ENCODE assay signal across 9 cellular contexts in the genomic region with DNA sequence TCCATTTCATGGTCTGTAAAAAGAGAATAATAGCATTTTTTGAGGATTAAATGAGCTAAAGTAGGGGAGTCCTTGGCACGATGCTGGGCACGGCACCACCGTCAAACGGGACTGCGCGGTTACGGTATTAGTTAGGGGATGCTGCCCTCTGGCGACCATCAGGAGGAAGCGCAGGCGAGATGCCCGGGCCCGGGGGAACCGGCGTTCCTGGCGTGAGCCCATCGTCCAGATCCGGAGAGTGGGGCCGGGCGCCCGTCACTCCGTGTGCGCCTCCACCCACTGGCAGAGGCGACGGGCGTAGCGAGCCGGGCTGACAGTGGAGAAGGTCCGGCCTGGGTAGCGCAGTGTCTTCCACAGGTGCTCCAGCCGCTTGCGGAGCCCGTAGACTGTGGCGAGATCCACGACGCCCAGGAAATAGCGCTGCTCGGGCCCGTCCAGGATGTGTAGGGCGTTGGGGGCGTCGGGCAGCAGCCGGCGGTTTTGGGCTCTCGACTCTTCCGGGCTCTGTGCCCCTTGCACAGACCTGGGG. TPM values are rescaled to one million over a fixed set of nuclear protein-coding genes. Genes with fewer than 3 reads are reported as not detected.
DNase-seq lines count a peak whose midpoint lies in the region; ATAC-seq, FAIRE-seq and TF ChIP-seq lines count a peak whose summit lies in the region.
"Had no signal": no experiment of that assay in that cellular context is flagged by ENCODE, and none has a peak within 500 bp of the region (broad histone marks: within the 10 kb centered on the region; RNA-seq: fewer than 3 reads in every experiment).

No MANE protein-coding gene starts in this region.

- no peaks in the 10 kb centered on the region for H3K36me3 Mint-ChIP-seq in activated T-helper 17 cell treated with anti-CD3 and anti-CD28 coated beads, Interleukin-2, amount 50 U/mL, for 72 hours (ENCODE audit: low read depth)

- H3K79me2 ChIP-seq in OCI-LY3 (ENCODE audit: low read length): peaks cover 17% of the 10 kb centered on the region
- H3K79me2 ChIP-seq in parathyroid adenoma: no peaks in the 10 kb centered on the region

- H3K9me3 Mint-ChIP-seq in activated T-helper 17 cell treated with anti-CD3 and anti-CD28 coated beads, Interleukin-2, amount 50 U/mL, for 72 hours: no peaks in the 10 kb centered on the region

- H3K9ac ChIP-seq in OCI-LY3 (ENCODE audit: low read length): peak overlapping the region; percentile 49
- H3K9ac ChIP-seq in parathyroid adenoma: no peak overlapping the region

- ATAC-seq in activated T-helper 17 cell treated with anti-CD3 and anti-CD28 coated beads, Interleukin-2, amount 50 U/mL, for 72 hours (replicated peaks): peak; percentile 37
- ATAC-seq in upper lobe of right lung (peak; percentile 59), GM18502 (IDR thresholded peaks at IDR 0.05; ENCODE audit: poor library complexity, unreplicated experiment) (no peak)

- H3K4me3 ChIP-seq in OCI-LY3 (ENCODE audit: low read length) (peak overlapping the region; percentile 72), fibroblast of the aortic adventitia (ENCODE audit: low read depth, low read length) (peak overlapping the region; percentile 55), parathyroid adenoma (ENCODE audit: low read depth, low read length) (no peak overlapping the region), upper lobe of right lung (peak overlapping the region; percentile 30)

- DNase-seq in AG08395 (ENCODE audit: low spot score) (peak; percentile 81), GM19239 (ENCODE audit: insufficient read length, low spot score) (peak; percentile 85), fibroblast of the aortic adventitia (ENCODE audit: low read depth) (peak; percentile 66), upper lobe of right lung (peak; percentile 86)

- peaks cover 12% of the 10 kb centered on the region for H3K27me3 ChIP-seq in OCI-LY3 (ENCODE audit: low read depth, low read length)
- no peaks in the 10 kb centered on the region for H3K27me3 ChIP-seq in parathyroid adenoma (ENCODE audit: control insufficient read depth, insufficient read depth, low read length)
- peaks cover 2% of the 10 kb centered on the region for H3K27me3 ChIP-seq in upper lobe of right lung

- TF ChIP-seq CTCF in OCI-LY3 (IDR thresholded peaks at IDR 0.05; ENCODE audit: low read depth, low read length): peak; percentile 87
- peak; percentile 86 for TF ChIP-seq CTCF in fibroblast of the aortic adventitia (IDR thresholded peaks at IDR 0.05; ENCODE audit: insufficient read depth, low read length)
- TF ChIP-seq CTCF in parathyroid adenoma (IDR thresholded peaks at IDR 0.05): peak; percentile 83
- TF ChIP-seq CTCF in upper lobe of right lung (IDR thresholded peaks at IDR 0.05): peak; percentile 98

- H3K27me3 Mint-ChIP-seq in activated T-helper 17 cell treated with anti-CD3 and anti-CD28 coated beads, Interleukin-2, amount 50 U/mL, for 72 hours: no peaks in the 10 kb centered on the region

- no peak overlapping the region for H2AFZ ChIP-seq in OCI-LY3 (ENCODE audit: low read depth, low read length)
- H2AFZ ChIP-seq in parathyroid adenoma: no peak overlapping the region

- H3K4me3 Mint-ChIP-seq in activated T-helper 17 cell treated with anti-CD3 and anti-CD28 coated beads, Interleukin-2, amount 50 U/mL, for 72 hours: peak overlapping the region; percentile 53

- H3K9me3 ChIP-seq in OCI-LY3 (ENCODE audit: insufficient read depth, low read length) (no peaks in the 10 kb centered on the region), parathyroid adenoma (ENCODE audit: control insufficient read depth, low read length) (no peaks in the 10 kb centered on the region), upper lobe of right lung (no peaks in the 10 kb centered on the region)

- peak overlapping the region; percentile 83 for H3K4me2 ChIP-seq in OCI-LY3 (ENCODE audit: low read length)
- peak overlapping the region; percentile 31 for H3K4me2 ChIP-seq in parathyroid adenoma (ENCODE audit: low read length)

- H3K36me3 ChIP-seq in OCI-LY3 (replicated peaks; ENCODE audit: low read depth, low read length) (peaks cover 5% of the 10 kb centered on the region), parathyroid adenoma (ENCODE audit: control insufficient read depth, insufficient read depth, low read length) (no peaks in the 10 kb centered on the region), upper lobe of right lung (no peaks in the 10 kb centered on the region)

- peaks cover 4% of the 10 kb centered on the region for H3K4me1 Mint-ChIP-seq in activated T-helper 17 cell treated with anti-CD3 and anti-CD28 coated beads, Interleukin-2, amount 50 U/mL, for 72 hours

- peak; percentile 57 for FAIRE-seq in GM19239 (lab: Jason Lieb, UNC)

- H3K27ac ChIP-seq in OCI-LY3 (ENCODE audit: low read length): no peak overlapping the region
- no peak overlapping the region for H3K27ac ChIP-seq in parathyroid adenoma
- H3K27ac ChIP-seq in upper lobe of right lung: no peak overlapping the region
- H3K27ac ChIP-seq: skin epidermis had no signal

- intact Hi-C loops in upper lobe of right lung (cut with DNase I): loop anchor here (5.0 to 10.0 kb wide), 2 partner anchors 187 to 334 kb away; a partner anchor contains a TSS

- no peaks in the 10 kb centered on the region for H4K20me1 ChIP-seq in OCI-LY3 (ENCODE audit: insufficient read depth, low read length)

- H3K4me1 ChIP-seq in OCI-LY3 (ENCODE audit: low read length): peaks cover 40% of the 10 kb centered on the region
- peaks cover 8% of the 10 kb centered on the region for H3K4me1 ChIP-seq in parathyroid adenoma
- peaks cover 40% of the 10 kb centered on the region for H3K4me1 ChIP-seq in upper lobe of right lung

- no peak overlapping the region for H3K27ac Mint-ChIP-seq in activated T-helper 17 cell treated with anti-CD3 and anti-CD28 coated beads, Interleukin-2, amount 50 U/mL, for 72 hours

RNA-seq across cellular contexts. Expression of a gene that starts 4.8 kb away (rescaled TPM):
- total RNA-seq in activated T-helper 17 cell treated with anti-CD3 and anti-CD28 coated beads, Interleukin-2, amount 50 U/mL, for 72 hours: 10 to 100 TPM; 19.6 to 19.8 TPM
- 24.4 and 37.1 TPM in 2 replicates for total RNA-seq in fibroblast of the aortic adventitia (ENCODE audit: low replicate concordance)
- total RNA-seq in upper lobe of right lung: 58.8 TPM

RNA-seq across cellular contexts. Expression of a gene that starts 8.9 kb away (rescaled TPM):
- total RNA-seq in activated T-helper 17 cell treated with anti-CD3 and anti-CD28 coated beads, Interleukin-2, amount 50 U/mL, for 72 hours: 1 to 10 TPM; 2.6 to 3.7 TPM
- total RNA-seq in fibroblast of the aortic adventitia (ENCODE audit: low replicate concordance): 1.6 and 2.6 TPM in 2 replicates
- total RNA-seq in upper lobe of right lung: 3.5 TPM

RNA-seq across cellular contexts. Expression of a gene that starts 16.0 kb away (rescaled TPM):
- 10 to 100 TPM; 29.4 to 54.5 TPM for total RNA-seq in activated T-helper 17 cell treated with anti-CD3 and anti-CD28 coated beads, Interleukin-2, amount 50 U/mL, for 72 hours
- total RNA-seq in fibroblast of the aortic adventitia (ENCODE audit: low replicate concordance) (7.0 and 19.9 TPM in 2 replicates), upper lobe of right lung (37.1 TPM)

RNA-seq across cellular contexts. Expression of a gene that starts 22.3 kb away (rescaled TPM):
- total RNA-seq in activated T-helper 17 cell treated with anti-CD3 and anti-CD28 coated beads, Interleukin-2, amount 50 U/mL, for 72 hours: 100 to 1,000 TPM in 1 of 2 donors, 10 to 100 TPM in 1; 61.7 to 124 TPM
- total RNA-seq in fibroblast of the aortic adventitia (ENCODE audit: low replicate concordance) (26.5 and 85.0 TPM in 2 replicates), upper lobe of right lung (94.7 TPM)

RNA-seq across cellular contexts. Expression of a gene that starts 44.2 kb away (rescaled TPM):
- 10 to 100 TPM; 23.2 to 79.0 TPM for total RNA-seq in activated T-helper 17 cell treated with anti-CD3 and anti-CD28 coated beads, Interleukin-2, amount 50 U/mL, for 72 hours
- total RNA-seq in fibroblast of the aortic adventitia (ENCODE audit: low replicate concordance) (75.6 and 121 TPM in 2 replicates), upper lobe of right lung (158 TPM)
